ENCODE assay signal across 1 cellular context in genomic region chr2:202278944-202279343, GRCh38.
TF ChIP-seq lines count a peak whose summit lies in the region.

No MANE protein-coding gene starts in this region.

TF ChIP-seq in GM12878, 131 proteins besides CTCF, POLR2A, EP300 and RAD21:
- TF ChIP-seq E4F1 (IDR thresholded peaks at IDR 0.05; ENCODE audit: borderline replicate concordance, partially characterized antibody) (no peak), MEF2B (IDR thresholded peaks at IDR 0.05; ENCODE audit: partially characterized antibody, poor library complexity, severe bottlenecking) (no peak)
